In the genomic region with DNA sequence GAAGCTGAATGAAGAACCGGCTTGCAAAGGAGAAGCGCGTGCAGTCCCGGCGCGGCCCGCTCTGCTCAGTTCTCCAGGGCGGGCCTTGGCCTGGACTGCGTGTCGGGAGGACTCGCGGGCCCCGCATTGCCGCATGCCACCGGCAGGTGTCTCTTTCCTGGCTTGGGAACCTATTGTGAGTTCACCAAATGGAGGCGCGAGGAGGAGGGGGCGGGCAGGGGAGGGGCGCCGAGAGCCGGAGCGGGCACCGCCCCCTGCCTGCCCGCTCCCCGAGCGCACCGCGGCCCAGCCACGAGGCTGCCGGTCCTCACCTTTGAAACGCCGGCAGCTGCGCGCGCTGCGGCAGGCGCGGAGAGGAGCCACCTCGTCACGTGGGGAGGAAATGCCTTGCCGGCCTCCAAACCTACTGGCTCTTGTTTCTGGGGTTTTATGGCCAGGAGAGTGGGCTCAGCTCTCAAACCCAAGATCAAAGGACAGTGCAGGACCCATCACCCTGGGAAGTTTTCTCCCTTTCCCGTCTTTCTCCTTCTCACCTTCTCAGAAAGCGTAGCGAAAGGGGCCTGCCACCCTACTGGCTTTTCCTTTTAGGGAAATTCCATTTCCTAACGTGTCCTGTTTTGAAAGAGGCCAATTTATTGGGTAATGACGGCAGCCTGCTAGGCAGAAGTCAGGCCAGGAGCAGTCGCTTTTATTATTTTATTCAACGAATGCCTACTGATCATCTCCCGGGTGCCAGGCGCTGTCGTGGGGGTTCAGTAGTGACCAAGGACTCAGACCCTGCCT, we compare ENCODE assay signal across 8 cellular contexts. TPM values are rescaled to one million over a fixed set of nuclear protein-coding genes. Genes with fewer than 3 reads are reported as not detected.
DNase-seq lines count a peak whose midpoint lies in the region; ATAC-seq, FAIRE-seq and TF ChIP-seq lines count a peak whose summit lies in the region.

No MANE protein-coding gene starts in this region.

- peak; percentile 65 for DNase-seq in NCI-H460 (ENCODE audit: extremely low read depth, low read depth)
- DNase-seq in activated CD8-positive, alpha-beta memory T cell treated with anti-CD3 and anti-CD28 coated beads, Interleukin-2, amount 10 ng/mL, durations not matched to agents 7 days and 5 days = peak; percentile 95
- peak; percentile 92 to 97 for DNase-seq in H1 (ENCODE audit: low read depth in 1 of 2, low spot score in 2 of 2)
- peak; percentile 88 for DNase-seq in mesenchymal stem cell
- peak; percentile 81 for DNase-seq in stimulated activated CD8-positive, alpha-beta memory T cell treated with anti-CD3 and anti-CD28 coated beads, Interleukin-12 subunit alpha, Interleukin-12 subunit beta, amount 100 ng/mL, for 4 hours (ENCODE audit: low read depth)
- no peak for DNase-seq in NCI-H2107 (lab: John Stamatoyannopoulos, UW)

- peak; percentile 68 to 77 (median 69) for TF ChIP-seq CTCF in H1 (IDR thresholded peaks at IDR 0.05; ENCODE audit: control extremely low read depth in 1 of 3, insufficient read depth in 1 of 3, low read depth in 1 of 3, low read length in 3 of 3)

- peaks cover 0 to 12% (median 8%) of the 10 kb centered on the region in 4 experiments; a peak in 6 of 7 replicates for H3K27me3 ChIP-seq in H1 (replicated peaks in 1 of 4; ENCODE audit: control insufficient read depth in 3 of 4, extremely low read depth in 1 of 4, insufficient read depth in 3 of 4, low read length in 3 of 4)
- no peaks in the 10 kb centered on the region for H3K27me3 ChIP-seq in mesenchymal stem cell (ENCODE audit: control insufficient read depth in 1 of 2, insufficient read depth in 1 of 2, low read length in 2 of 2)

- H3K9ac ChIP-seq in H1 (replicated peaks in 1 of 4; ENCODE audit: extremely low read depth in 1 of 4, low read depth in 3 of 4, low read length in 3 of 4) (peak overlapping the region in 1 of 4 experiments; percentile 41; a peak in 2 of 7 replicates), mesenchymal stem cell (ENCODE audit: low read length) (peak overlapping the region; percentile 91)

- H3K4me3 ChIP-seq in H1 (ENCODE audit: extremely low read depth in 1 of 4, insufficient read depth in 2 of 4, low read depth in 3 of 4, low read length in 4 of 4) (peak overlapping the region; percentile 3 to 54 (median 13); a peak in 5 of 8 replicates), mesenchymal stem cell (ENCODE audit: insufficient read depth in 1 of 2, low read depth in 1 of 2, low read length in 2 of 2) (peak overlapping the region in 1 of 2 experiments; percentile 72)

- TF ChIP-seq POLR2A in H1 (IDR thresholded peaks at IDR 0.05; ENCODE audit: control extremely low read depth in 1 of 2, low read depth in 2 of 2, low read length in 2 of 2) = peak in 1 of 2 experiments; percentile 56; a peak in 2 of 3 replicates

- H3K56ac ChIP-seq in H1 (replicated peaks; ENCODE audit: insufficient read length, low read depth, low read length) = no peak overlapping the region

- TF ChIP-seq EP300 in H1 (IDR thresholded peaks at IDR 0.05; ENCODE audit: borderline replicate concordance in 1 of 2, low read depth in 2 of 2, low read length in 2 of 2) = no peak

- H3K4me2 ChIP-seq in H1 (ENCODE audit: insufficient read depth in 1 of 2, low read depth in 2 of 2, low read length in 2 of 2) (peak overlapping the region; percentile 19 to 79; a peak in 3 of 4 replicates), mesenchymal stem cell (ENCODE audit: low read length, poor library complexity, severe bottlenecking) (peak overlapping the region; percentile 62)

- H3K27me3 Mint-ChIP-seq in activated CD8-positive, alpha-beta memory T cell treated with anti-CD3 and anti-CD28 coated beads, Interleukin-2, amount 10 ng/mL, durations not matched to agents 7 days and 5 days = peaks cover 4% of the 10 kb centered on the region

- H3K14ac ChIP-seq in H1 (ENCODE audit: insufficient read length) (no peak overlapping the region), mesenchymal stem cell (ENCODE audit: low read length in 2 of 2) (no peak overlapping the region)

- H4K91ac ChIP-seq in H1 (replicated peaks; ENCODE audit: insufficient read length, low read length) = no peak overlapping the region
- H4K91ac ChIP-seq in mesenchymal stem cell (ENCODE audit: low read length) = peak overlapping the region; percentile 52

- CTCF ChIA-PET in activated CD8-positive, alpha-beta memory T cell treated with anti-CD3 and anti-CD28 coated beads, Interleukin-2, amount 10 ng/mL, durations not matched to agents 7 days and 5 days (lab: Charles Lee) = interaction anchor here (0.6 to 5.4 kb wide), 17 partner anchors 11 to 601 kb away, joined by 3 to 23 read pairs (median 4); partner anchors contain the start of gene HMGB1
- CTCF ChIA-PET in H1 (lab: Charles Lee; ENCODE audit: partially characterized antibody) = interaction anchor here (0.6 to 5.6 kb wide), 10 partner anchors 10 to 387 kb away, joined by 3 to 42 read pairs (median 4); partner anchors contain the start of gene UBE2L5

- no peaks in the 10 kb centered on the region for H3K23me2 ChIP-seq in H1 (ENCODE audit: low read depth, low read length)

- H2BK5ac ChIP-seq in H1 (ENCODE audit: low read depth, low read length) (no peak overlapping the region), mesenchymal stem cell (ENCODE audit: low read depth, low read length, poor library complexity, severe bottlenecking) (no peak overlapping the region)

- peak overlapping the region; percentile 61 for H3K27ac Mint-ChIP-seq in activated CD8-positive, alpha-beta memory T cell treated with anti-CD3 and anti-CD28 coated beads, Interleukin-2, amount 10 ng/mL, durations not matched to agents 7 days and 5 days

- no peaks in the 10 kb centered on the region for H3K36me3 ChIP-seq in H1 (ENCODE audit: control insufficient read depth in 2 of 4, insufficient read depth in 4 of 4, low read length in 3 of 4)
- no peaks in the 10 kb centered on the region for H3K36me3 ChIP-seq in mesenchymal stem cell (ENCODE audit: control insufficient read depth in 1 of 2, insufficient read depth in 2 of 2, low read depth in 1 of 2, low read length in 2 of 2)

- peak; percentile 48 to 65 for TF ChIP-seq RAD21 in H1 (IDR thresholded peaks at IDR 0.05 in 1 of 2, conservative IDR thresholded peaks at IDR 0.05 in 1 of 2; ENCODE audit: low read depth in 2 of 2, low read length in 2 of 2)

- no peaks in the 10 kb centered on the region for H3K9me3 Mint-ChIP-seq in activated CD8-positive, alpha-beta memory T cell treated with anti-CD3 and anti-CD28 coated beads, Interleukin-2, amount 10 ng/mL, durations not matched to agents 7 days and 5 days (ENCODE audit: low read depth)

- peak overlapping the region; percentile 20; the same call in 1 of the 2 replicates for H3K27ac ChIP-seq in H1 (ENCODE audit: low read depth, low read length)
- H3K27ac ChIP-seq in mesenchymal stem cell (ENCODE audit: low read length, poor library complexity, severe bottlenecking) = no peak overlapping the region

- H3K4me1 ChIP-seq in H1 (replicated peaks in 1 of 4; ENCODE audit: control insufficient read depth in 3 of 4, insufficient read depth in 4 of 4, low read length in 3 of 4) (peaks cover 3 to 7% (median 6%) of the 10 kb centered on the region in 4 experiments), mesenchymal stem cell (ENCODE audit: control insufficient read depth, insufficient read depth, low read depth, low read length) (peaks cover 6% of the 10 kb centered on the region)

- H3K23ac ChIP-seq in H1 (ENCODE audit: insufficient read length) (no peak overlapping the region), mesenchymal stem cell (ENCODE audit: low read length in 2 of 2) (no peak overlapping the region)

- no peak overlapping the region for H4K5ac ChIP-seq in H1 (ENCODE audit: insufficient read length, low read depth, low read length)

- peak overlapping the region; percentile 95 for H2AFZ ChIP-seq in H1 (ENCODE audit: low read length)
- peak overlapping the region; percentile 79 for H2AFZ ChIP-seq in mesenchymal stem cell (ENCODE audit: low read depth, low read length)

- no peaks in the 10 kb centered on the region for H3K36me3 Mint-ChIP-seq in activated CD8-positive, alpha-beta memory T cell treated with anti-CD3 and anti-CD28 coated beads, Interleukin-2, amount 10 ng/mL, durations not matched to agents 7 days and 5 days

- ATAC-seq in GM18498 (IDR thresholded peaks at IDR 0.05; ENCODE audit: unreplicated experiment) = peak; percentile 91
- peak; percentile 93 for ATAC-seq in HG02798 (IDR thresholded peaks at IDR 0.05; ENCODE audit: poor library complexity, unreplicated experiment)
- peak; percentile 98 for ATAC-seq in activated CD8-positive, alpha-beta memory T cell treated with anti-CD3 and anti-CD28 coated beads, Interleukin-2, amount 10 ng/mL, durations not matched to agents 7 days and 5 days

- no peaks in the 10 kb centered on the region for H4K20me1 ChIP-seq in H1 (replicated peaks in 1 of 2; ENCODE audit: control insufficient read depth in 1 of 2, insufficient read depth in 2 of 2, low read length in 2 of 2)

- peak overlapping the region; percentile 4 for H2AK5ac ChIP-seq in H1 (ENCODE audit: low read depth, low read length)
- H2AK5ac ChIP-seq in mesenchymal stem cell (ENCODE audit: low read length, severe bottlenecking) = no peak overlapping the region

- H4K8ac ChIP-seq in H1 (ENCODE audit: extremely low read depth, insufficient read depth, low read length) (no peak overlapping the region; the same call in 1 of the 2 replicates), mesenchymal stem cell (ENCODE audit: low read length) (peak overlapping the region; percentile 91)

- no peaks in the 10 kb centered on the region for H3K9me3 ChIP-seq in H1 (ENCODE audit: insufficient read depth in 2 of 2, low read depth in 1 of 2, low read length in 1 of 2)
- H3K9me3 ChIP-seq in mesenchymal stem cell (ENCODE audit: control insufficient read depth, low read length) = no peaks in the 10 kb centered on the region

- no peaks in the 10 kb centered on the region for H3K79me1 ChIP-seq in H1 (ENCODE audit: low read depth, low read length)
- H3K79me1 ChIP-seq in mesenchymal stem cell (replicated peaks; ENCODE audit: low read length, poor library complexity, severe bottlenecking) = no peaks in the 10 kb centered on the region

- POLR2A ChIA-PET in H1 (lab: Charles Lee; ENCODE audit: partially characterized antibody) = interaction anchor here (0.5 to 3.2 kb wide), 8 partner anchors 12 to 57 kb away, joined by 3 to 12 read pairs (median 5); partner anchors contain the start of genes HMGB1 and UBE2L5

- 21% methylated on average over 25 of the region's 51 CpGs; no CpG with 5 or more reads in 1 of the 2 experiments for WGBS in H1 (ENCODE audit: extremely low coverage in 1 of 2, insufficient coverage in 1 of 2, insufficient read length in 1 of 2, insufficient replicate concordance in 2 of 2, low coverage in 1 of 2, low lambda C conversion rate in 2 of 2, missing lambda C conversion rate in 1 of 2), 2 experiments
- WGBS in mesenchymal stem cell = 17% methylated on average over 44 of the region's 51 CpGs

- H2BK12ac ChIP-seq in H1 (ENCODE audit: low read depth, low read length) = peak overlapping the region; percentile 77
- peak overlapping the region; percentile 17 to 61 for H2BK12ac ChIP-seq in mesenchymal stem cell (ENCODE audit: low read length in 2 of 2)

- H3K18ac ChIP-seq in H1 (ENCODE audit: extremely low read depth, low read length) (peak overlapping the region; percentile 51), mesenchymal stem cell (ENCODE audit: low read depth in 1 of 2, low read length in 2 of 2) (peak overlapping the region; percentile 52 to 75)

- H3K4me1 Mint-ChIP-seq in activated CD8-positive, alpha-beta memory T cell treated with anti-CD3 and anti-CD28 coated beads, Interleukin-2, amount 10 ng/mL, durations not matched to agents 7 days and 5 days = peaks cover 21% of the 10 kb centered on the region

- no peaks in the 10 kb centered on the region for H3K79me2 ChIP-seq in H1 (ENCODE audit: control insufficient read depth in 1 of 2, insufficient read depth in 2 of 2, low read length in 2 of 2)

- H3K4ac ChIP-seq in H1 (replicated peaks; ENCODE audit: insufficient read length, low read depth, low read length) (peak overlapping the region; percentile 24), mesenchymal stem cell (ENCODE audit: low read depth in 1 of 2, low read length in 2 of 2) (peak overlapping the region in 1 of 2 experiments; percentile 40)

- H2BK120ac ChIP-seq in H1 (replicated peaks; ENCODE audit: low read depth, low read length) (no peak overlapping the region), mesenchymal stem cell (ENCODE audit: low read depth, low read length) (peak overlapping the region; percentile 68)

- H2BK15ac ChIP-seq in H1 (ENCODE audit: low read length) = 0 out of 2 replicates have a peak overlapping the region, but pooled peaks have one; percentile 18
- H2BK15ac ChIP-seq in mesenchymal stem cell (ENCODE audit: low read depth, poor library complexity, severe bottlenecking) = peak overlapping the region; percentile 94

- FAIRE-seq in H1 (lab: Jason Lieb, UNC) = no peak

- peak overlapping the region; percentile 55 for H3K4me3 Mint-ChIP-seq in activated CD8-positive, alpha-beta memory T cell treated with anti-CD3 and anti-CD28 coated beads, Interleukin-2, amount 10 ng/mL, durations not matched to agents 7 days and 5 days

- no peak overlapping the region for H2BK20ac ChIP-seq in H1 (ENCODE audit: low read length)

RNA-seq across cellular contexts. Expression of gene UBE2L5, which starts 13.8 kb away (rescaled TPM):
- total RNA-seq in NCI-H460 (2014; rRNA removed; shearing (Covaris generic)) = not detected in 2 replicates
- polyA plus RNA-seq in NCI-H460 (2014; cell fraction: nucleus; rRNA removed) = not detected in 2 replicates
- total RNA-seq in activated CD8-positive, alpha-beta memory T cell treated with anti-CD3 and anti-CD28 coated beads, Interleukin-2, amount 10 ng/mL, durations not matched to agents 7 days and 5 days = not detected
- total RNA-seq in H1 (2021; fragmentation: NEBNext Ultra II Directional; extraction: Animal tissue kit (Norgen Biotek cat#: 25700)) = 0.21 TPM in 1 of 2 replicates, not detected in the other
- polyA plus RNA-seq in H1 (2011; rRNA removed) = not detected in 2 replicates
- polyA plus RNA-seq in H1 (2011; cell fraction: cytosol; rRNA removed) = 0.10 TPM
- polyA plus RNA-seq in H1 (2011; cell fraction: nucleus; rRNA removed) = 0.07 TPM
- polyA plus RNA-seq in H1 (2012, experiment 1 of 2) = 0.52 to 0.81 TPM in 2 of 4 replicates, not detected in the others
- polyA plus RNA-seq in H1 (2012, experiment 2 of 2) = not detected
- polyA plus RNA-seq in H1 (2013, experiment 1 of 2) = 0.28 TPM
- polyA plus RNA-seq in H1 (2013, experiment 2 of 2) = 0.15 TPM
- polyA minus RNA-seq in H1 (2011; rRNA and poly(A)+ RNA removed) = not detected in 2 replicates
- polyA minus RNA-seq in H1 (2011; cell fraction: cytosol; rRNA and poly(A)+ RNA removed) = not detected
- polyA minus RNA-seq in H1 (2011; cell fraction: nucleus; rRNA and poly(A)+ RNA removed) = not detected
- polyA plus RNA-seq in mesenchymal stem cell (2013, experiment 1 of 2) = 0.14 TPM
- 0.08 TPM for polyA plus RNA-seq in mesenchymal stem cell (2013, experiment 2 of 2)

RNA-seq across cellular contexts. Expression of gene HMGB1, which starts 57.2 kb away (rescaled TPM):
- total RNA-seq in NCI-H460 (2014; rRNA removed; shearing (Covaris generic)) = 532 and 562 TPM in 2 replicates
- polyA plus RNA-seq in NCI-H460 (2014; cell fraction: nucleus; rRNA removed) = 924 and 1,227 TPM in 2 replicates
- total RNA-seq in activated CD8-positive, alpha-beta memory T cell treated with anti-CD3 and anti-CD28 coated beads, Interleukin-2, amount 10 ng/mL, durations not matched to agents 7 days and 5 days = 100 to 1,000 TPM; 716 to 739 TPM
- 757 and 776 TPM in 2 replicates for total RNA-seq in H1 (2021; fragmentation: NEBNext Ultra II Directional; extraction: Animal tissue kit (Norgen Biotek cat#: 25700))
- polyA plus RNA-seq in H1 (2011; rRNA removed) = 67.8 and 123 TPM in 2 replicates
- polyA plus RNA-seq in H1 (2011; cell fraction: cytosol; rRNA removed) = 303 TPM
- 62.1 TPM for polyA plus RNA-seq in H1 (2011; cell fraction: nucleus; rRNA removed)
- polyA plus RNA-seq in H1 (2012, experiment 1 of 2) = 583 to 967 TPM (median 661 TPM) in 4 replicates
- polyA plus RNA-seq in H1 (2012, experiment 2 of 2) = 172 TPM
- polyA plus RNA-seq in H1 (2013, experiment 1 of 2) = 859 TPM
- 868 TPM for polyA plus RNA-seq in H1 (2013, experiment 2 of 2)
- polyA minus RNA-seq in H1 (2011; rRNA and poly(A)+ RNA removed) = 56.3 and 62.2 TPM in 2 replicates
- polyA minus RNA-seq in H1 (2011; cell fraction: cytosol; rRNA and poly(A)+ RNA removed) = 212 TPM
- polyA minus RNA-seq in H1 (2011; cell fraction: nucleus; rRNA and poly(A)+ RNA removed) = 96.1 TPM
- polyA plus RNA-seq in mesenchymal stem cell (2013, experiment 1 of 2) = 349 TPM
- polyA plus RNA-seq in mesenchymal stem cell (2013, experiment 2 of 2) = 353 TPM
